ENCODE assay signal across 30 cellular contexts in genomic region chr1:36955016-36955415, GRCh38.
"Had no signal": no experiment of that assay in that cellular context is flagged by ENCODE, and none has a peak within 500 bp of the region (broad histone marks: within the 10 kb centered on the region; RNA-seq: fewer than 3 reads in every experiment).

No MANE protein-coding gene starts in this region.

- H3K4me3 ChIP-seq: cardiac muscle cell, MG63, Peyer's patch had no signal

- H3K9me3 ChIP-seq: MG63, Peyer's patch had no signal

- H3K36me3 Mint-ChIP-seq: activated CD8-positive, alpha-beta memory T cell treated with anti-CD3 and anti-CD28 coated beads, Interleukin-2, amount 10 ng/mL, durations not matched to agents 7 days and 5 days; activated naive CD4-positive, alpha-beta T cell treated with anti-CD3 and anti-CD28 coated beads, Interleukin-2, amount 10 ng/mL, durations not matched to agents 7 days and 5 days; activated naive CD8-positive, alpha-beta T cell had no signal

- H3K4me1 Mint-ChIP-seq: activated CD4-positive, alpha-beta memory T cell treated with anti-CD3 and anti-CD28 coated beads, Interleukin-2, amount 10 ng/mL, durations not matched to agents 7 days and 5 days; activated CD8-positive, alpha-beta memory T cell treated with anti-CD3 and anti-CD28 coated beads, Interleukin-2, amount 10 ng/mL, durations not matched to agents 7 days and 5 days; activated naive CD4-positive, alpha-beta T cell treated with anti-CD3 and anti-CD28 coated beads, Interleukin-2, amount 10 ng/mL, durations not matched to agents 7 days and 5 days; activated naive CD8-positive, alpha-beta T cell treated with anti-CD3 and anti-CD28 coated beads, Interleukin-2, amount 50 U/mL, for 24 hours; central memory CD8-positive, alpha-beta T cell had no signal

- DNase-seq: activated CD4-positive, alpha-beta memory T cell treated with anti-CD3 and anti-CD28 coated beads, Interleukin-2, amount 10 ng/mL, durations not matched to agents 7 days and 5 days; activated CD4-positive, alpha-beta T cell treated with anti-CD3 and anti-CD28 coated beads for 1 hour; activated CD4-positive, alpha-beta T cell treated with anti-CD3 and anti-CD28 coated beads for 48 hours; activated CD4-positive, CD25-positive, alpha-beta regulatory T cell; activated CD8-positive, alpha-beta memory T cell treated with anti-CD3 and anti-CD28 coated beads for 24 hours; activated CD8-positive, alpha-beta memory T cell treated with anti-CD3 and anti-CD28 coated beads, Interleukin-2, amount 10 ng/mL, durations not matched to agents 7 days and 5 days; activated CD8-positive, alpha-beta memory T cell treated with anti-CD3 and anti-CD28 coated beads, Interleukin-2, amount 50 U/mL, for 48 hours; activated effector memory CD4-positive, alpha-beta T cell treated with Interleukin-2 at 50 U/mL for 16 hours; activated naive CD4-positive, alpha-beta T cell treated with anti-CD3 and anti-CD28 coated beads, Interleukin-2, amount 10 ng/mL, durations not matched to agents 7 days and 5 days; activated naive CD8-positive, alpha-beta T cell treated with anti-CD3 and anti-CD28 coated beads, Interleukin-2, amount 50 U/mL, for 24 hours; activated T-cell treated with anti-CD3 and anti-CD28 coated beads, Interleukin-2, amount 50 U/mL, for 48 hours; anterior cingulate cortex; Kasumi-1; MG63; NCI-H1092; NCI-H1436 treated with DMSO at 0.1 percent for 48 hours; NCI-H1694 treated with DMSO at 0.1 percent for 48 hours; NCI-H2029; NCI-H2227 treated with DMSO at 0.1 percent for 48 hours; NCI-H446; NCI-H510A treated with DMSO at 0.1 percent for 48 hours; NCI-H526 treated with DMSO at 0.1 percent for 48 hours; PC-3; Peyer's patch; RPMI8226; T1000; WERI-Rb-1 had no signal

- H3K27ac ChIP-seq: cardiac muscle cell, Peyer's patch, WERI-Rb-1 had no signal

- H3K27ac Mint-ChIP-seq: activated CD4-positive, alpha-beta memory T cell treated with anti-CD3 and anti-CD28 coated beads, Interleukin-2, amount 10 ng/mL, durations not matched to agents 7 days and 5 days; activated CD8-positive, alpha-beta memory T cell treated with anti-CD3 and anti-CD28 coated beads, Interleukin-2, amount 10 ng/mL, durations not matched to agents 7 days and 5 days; activated naive CD4-positive, alpha-beta T cell treated with anti-CD3 and anti-CD28 coated beads, Interleukin-2, amount 10 ng/mL, durations not matched to agents 7 days and 5 days; activated naive CD8-positive, alpha-beta T cell; activated naive CD8-positive, alpha-beta T cell treated with anti-CD3 and anti-CD28 coated beads, Interleukin-2, amount 50 U/mL, for 24 hours had no signal

- H3K4me1 ChIP-seq: Peyer's patch had no signal

- H3K27me3 ChIP-seq: cardiac muscle cell, MG63, Peyer's patch had no signal

- H3K4me3 Mint-ChIP-seq: activated CD4-positive, alpha-beta memory T cell treated with anti-CD3 and anti-CD28 coated beads, Interleukin-2, amount 10 ng/mL, durations not matched to agents 7 days and 5 days; activated CD8-positive, alpha-beta memory T cell treated with anti-CD3 and anti-CD28 coated beads, Interleukin-2, amount 10 ng/mL, durations not matched to agents 7 days and 5 days; activated naive CD4-positive, alpha-beta T cell treated with anti-CD3 and anti-CD28 coated beads, Interleukin-2, amount 10 ng/mL, durations not matched to agents 7 days and 5 days; activated naive CD8-positive, alpha-beta T cell; activated naive CD8-positive, alpha-beta T cell treated with anti-CD3 and anti-CD28 coated beads, Interleukin-2, amount 50 U/mL, for 24 hours; central memory CD8-positive, alpha-beta T cell had no signal

- H3K27me3 Mint-ChIP-seq: activated CD8-positive, alpha-beta memory T cell treated with anti-CD3 and anti-CD28 coated beads, Interleukin-2, amount 10 ng/mL, durations not matched to agents 7 days and 5 days; activated naive CD8-positive, alpha-beta T cell had no signal

- H3K36me3 ChIP-seq: cardiac muscle cell, MG63, Peyer's patch had no signal

- H3K9me3 Mint-ChIP-seq: activated CD4-positive, alpha-beta memory T cell treated with anti-CD3 and anti-CD28 coated beads, Interleukin-2, amount 10 ng/mL, durations not matched to agents 7 days and 5 days; activated naive CD4-positive, alpha-beta T cell treated with anti-CD3 and anti-CD28 coated beads, Interleukin-2, amount 10 ng/mL, durations not matched to agents 7 days and 5 days; activated naive CD8-positive, alpha-beta T cell treated with anti-CD3 and anti-CD28 coated beads, Interleukin-2, amount 50 U/mL, for 24 hours; central memory CD8-positive, alpha-beta T cell had no signal
